ENCODE assay signal across 18 cellular contexts in the genomic region with DNA sequence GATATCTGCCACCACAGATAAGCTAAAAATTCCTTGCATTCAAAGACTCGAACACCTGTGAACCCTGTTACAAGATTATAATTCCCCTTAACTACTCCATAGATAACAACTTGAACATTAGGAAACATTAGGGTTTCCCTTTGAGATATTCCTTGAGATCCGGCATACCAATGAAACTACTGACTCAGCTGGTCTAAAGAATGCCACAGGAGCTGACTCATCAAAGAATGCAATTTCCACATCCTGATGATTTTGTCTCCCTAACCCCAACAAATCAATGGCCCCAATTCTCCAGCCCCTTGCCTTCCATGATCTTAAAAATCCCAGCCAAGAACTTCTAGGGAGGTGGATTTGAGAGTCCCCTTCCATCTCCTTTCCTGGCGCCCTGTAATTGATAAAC. TPM values are rescaled to one million over a fixed set of nuclear protein-coding genes. Genes with fewer than 3 reads are reported as not detected.
A peak's percentile ranks its signal among the peaks of the same experiment; 100 is the strongest.
DNase-seq lines count a peak whose midpoint lies in the region; ATAC-seq and FAIRE-seq lines count a peak whose summit lies in the region.
"Had no signal": no experiment of that assay in that cellular context is flagged by ENCODE, and none has a peak within 500 bp of the region (broad histone marks: within the 10 kb centered on the region; RNA-seq: fewer than 3 reads in every experiment).

No MANE protein-coding gene starts in this region.

- peaks cover 8 to 29% (median 22%) of the 10 kb centered on the region in 11 donors for H3K9me3 Mint-ChIP-seq in naive thymus-derived CD4-positive, alpha-beta T cell
- peaks cover 0 to 19% of the 10 kb centered on the region in 2 donors for H3K9me3 Mint-ChIP-seq in effector memory CD8-positive, alpha-beta T cell

- POLR2A ChIA-PET in naive thymus-derived CD4-positive, alpha-beta T cell (lab: Charles Lee) = no interaction called here

- H3K4me1 ChIP-seq in naive thymus-derived CD4-positive, alpha-beta T cell (ENCODE audit: control insufficient read depth in 2 of 2, insufficient read depth in 2 of 2, low read length in 2 of 2) = no peaks in the 10 kb centered on the region

- H3K27me3 Mint-ChIP-seq in naive thymus-derived CD4-positive, alpha-beta T cell = no peaks in the 10 kb centered on the region
- peaks cover 0 to 12% of the 10 kb centered on the region in 2 donors for H3K27me3 Mint-ChIP-seq in effector memory CD8-positive, alpha-beta T cell
- H3K27me3 Mint-ChIP-seq: activated naive CD8-positive, alpha-beta T cell treated with anti-CD3 and anti-CD28 coated beads, Interleukin-2, amount 10 ng/mL, durations not matched to agents 7 days and 5 days; naive thymus-derived CD8-positive, alpha-beta T cell had no signal

- no peak overlapping the region for H3K27ac Mint-ChIP-seq in naive thymus-derived CD4-positive, alpha-beta T cell
- H3K27ac Mint-ChIP-seq in effector memory CD8-positive, alpha-beta T cell = no peak overlapping the region
- H3K27ac Mint-ChIP-seq: activated B cell treated with CpG ODN at 0.5 μM for 24 hours; activated naive CD8-positive, alpha-beta T cell treated with anti-CD3 and anti-CD28 coated beads, Interleukin-2, amount 10 ng/mL, durations not matched to agents 7 days and 5 days; CD8-positive, alpha-beta T cell; naive thymus-derived CD8-positive, alpha-beta T cell; stimulated activated naive B cell treated with anti-CD40 and anti-IgM and Interleukin-4, amounts not matched to agents 10 μg/mL and 1 μg/mL and 100 μg/mL, for 72 hours had no signal

- CTCF ChIA-PET in naive thymus-derived CD4-positive, alpha-beta T cell (lab: Charles Lee) = interaction anchor here (0.5 kb wide), 1 partner anchor 18 kb away, joined by 3 read pairs; no protein-coding TSS in a partner anchor

- intact Hi-C loops in naive thymus-derived CD4-positive, alpha-beta T cell (cut with micrococcal nuclease) = no loop called here

- no peaks in the 10 kb centered on the region for H3K27me3 ChIP-seq in naive thymus-derived CD4-positive, alpha-beta T cell (ENCODE audit: control insufficient read depth in 2 of 2, insufficient read depth in 2 of 2, low read length in 2 of 2)

- H3K4me3 Mint-ChIP-seq in naive thymus-derived CD4-positive, alpha-beta T cell = peak overlapping the region in 1 of 10 donors; percentile 51
- H3K4me3 Mint-ChIP-seq in effector memory CD8-positive, alpha-beta T cell = no peak overlapping the region
- H3K4me3 Mint-ChIP-seq: activated B cell treated with CpG ODN at 0.5 μM for 24 hours; activated naive CD8-positive, alpha-beta T cell treated with anti-CD3 and anti-CD28 coated beads, Interleukin-2, amount 10 ng/mL, durations not matched to agents 7 days and 5 days; CD8-positive, alpha-beta T cell; naive thymus-derived CD8-positive, alpha-beta T cell; stimulated activated naive B cell treated with anti-CD40 and anti-IgM and Interleukin-4, amounts not matched to agents 10 μg/mL and 1 μg/mL and 100 μg/mL, for 72 hours had no signal

- DNase-seq in EL (peak; percentile 81), RCC 7860 (ENCODE audit: low spot score) (peak; percentile 43), epithelial cell of prostate (ENCODE audit: low read depth, low spot score) (peak; percentile 18), non-pigmented ciliary epithelial cell (ENCODE audit: low read depth) (peak; percentile 50)
- no peak for DNase-seq in naive thymus-derived CD4-positive, alpha-beta T cell
- DNase-seq in effector memory CD8-positive, alpha-beta T cell = no peak
- DNase-seq: activated B cell treated with CpG ODN at 0.5 μM for 24 hours; activated CD8-positive, alpha-beta memory T cell treated with anti-CD3 and anti-CD28 coated beads, Interleukin-2, amount 50 U/mL, for 48 hours; activated naive CD8-positive, alpha-beta T cell treated with anti-CD3 and anti-CD28 coated beads, Interleukin-2, amount 10 ng/mL, durations not matched to agents 7 days and 5 days; CD8-positive, alpha-beta T cell; naive thymus-derived CD8-positive, alpha-beta T cell; NCI-H1092; NCI-H345; retina; stimulated activated CD4-positive, alpha-beta T cell treated with anti-CD3 and anti-CD28 coated beads, Interleukin-4, amount 100 ng/mL, for 4 hours; stimulated activated naive B cell treated with anti-CD40 and anti-IgM and Interleukin-4, amounts not matched to agents 10 μg/mL and 1 μg/mL and 100 μg/mL, for 72 hours had no signal

- no peaks in the 10 kb centered on the region for H3K9me3 ChIP-seq in naive thymus-derived CD4-positive, alpha-beta T cell (ENCODE audit: control insufficient read depth in 2 of 3, low read length in 3 of 3)

- H3K36me3 Mint-ChIP-seq in naive thymus-derived CD4-positive, alpha-beta T cell = peaks cover 0 to 50% (median 30%) of the 10 kb centered on the region in 5 donors
- no peaks in the 10 kb centered on the region for H3K36me3 Mint-ChIP-seq in effector memory CD8-positive, alpha-beta T cell (ENCODE audit: insufficient read depth)
- H3K36me3 Mint-ChIP-seq: activated naive CD8-positive, alpha-beta T cell treated with anti-CD3 and anti-CD28 coated beads, Interleukin-2, amount 10 ng/mL, durations not matched to agents 7 days and 5 days had no signal

- H3K27ac ChIP-seq in epithelial cell of prostate = no peak overlapping the region
- H3K27ac ChIP-seq in naive thymus-derived CD4-positive, alpha-beta T cell (ENCODE audit: low read depth, low read length) = no peak overlapping the region

- H3K36me3 ChIP-seq in naive thymus-derived CD4-positive, alpha-beta T cell (ENCODE audit: control insufficient read depth in 2 of 3, insufficient read depth in 3 of 3, low read length in 3 of 3) = no peaks in the 10 kb centered on the region

- H3K4me1 Mint-ChIP-seq in naive thymus-derived CD4-positive, alpha-beta T cell = peaks cover 0 to 5% (median 0%) of the 10 kb centered on the region in 7 donors
- H3K4me1 Mint-ChIP-seq in effector memory CD8-positive, alpha-beta T cell (ENCODE audit: low read depth in 2 of 2) = no peaks in the 10 kb centered on the region

- no peak overlapping the region for H3K4me3 ChIP-seq in naive thymus-derived CD4-positive, alpha-beta T cell (ENCODE audit: low read length)

- ATAC-seq in GM21515 (IDR thresholded peaks at IDR 0.05; ENCODE audit: unreplicated experiment) (no peak), HG02623 (IDR thresholded peaks at IDR 0.05; ENCODE audit: unreplicated experiment) (no peak)
- ATAC-seq in naive thymus-derived CD4-positive, alpha-beta T cell = no peak
- ATAC-seq in effector memory CD8-positive, alpha-beta T cell (replicated peaks) = no peak
- ATAC-seq: CD8-positive, alpha-beta T cell; naive thymus-derived CD8-positive, alpha-beta T cell; stimulated activated naive B cell treated with anti-CD40 and anti-IgM and Interleukin-4, amounts not matched to agents 10 μg/mL and 1 μg/mL and 100 μg/mL, for 72 hours had no signal

- no peak for FAIRE-seq in RCC 7860 (lab: Jason Lieb, UNC)

RNA-seq across cellular contexts. Expression of gene ZNF599, which starts 35.6 kb away (rescaled TPM):
- 10 to 100 TPM in 2 of 5 experiments, 1 to 10 TPM in 3; 2.9 to 11.6 (median 5.3) TPM for total RNA-seq in naive thymus-derived CD4-positive, alpha-beta T cell
- 10 to 100 TPM in 1 of 2 donors, 1 to 10 TPM in 1; 9.6 to 10.9 TPM for polyA plus RNA-seq in naive thymus-derived CD4-positive, alpha-beta T cell

Comparison
In these comparisons a context has a peak if more than half of its experiments do, and no peak if none do; other contexts are left out.
1. DNase-seq: peak in EL (single experiment), RCC 7860 (single experiment), epithelial cell of prostate (single experiment) and non-pigmented ciliary epithelial cell (single experiment); none in naive thymus-derived CD4-positive, alpha-beta T cell (0 of 9) and effector memory CD8-positive, alpha-beta T cell (0 of 3).